In genomic region chr10:73781548-73781878, GRCh38 we compare ENCODE assay signal across 1 cellular context.
TF ChIP-seq lines count a peak whose summit lies in the region.

No MANE protein-coding gene starts in this region.

TF ChIP-seq in K562, 482 proteins besides CTCF, POLR2A, EP300 and RAD21:
- 0 out of 2 replicates have a peak, but pooled peaks have one; percentile 15 for TF ChIP-seq ELF1 (tag; IDR thresholded peaks at IDR 0.05)
- TF ChIP-seq ZNF740 (CRISPR knock-in tag; IDR thresholded peaks at IDR 0.05): peak; percentile 0; the same call in 1 of the 2 replicates
- 0 out of 4 replicates have a peak, but pooled peaks of 1 of the 2 experiments have one; percentile 53 for TF ChIP-seq ZNF740 (tag; IDR thresholded peaks at IDR 0.05)
- no peak for TF ChIP-seq TRIM28 (IDR thresholded peaks at IDR 0.05)
- TF ChIP-seq VEZF1 (CRISPR knock-in tag; IDR thresholded peaks at IDR 0.05): peak; percentile 24; the same call in 1 of the 2 replicates
- TF ChIP-seq JUNB (CRISPR knock-in tag; conservative IDR thresholded peaks at IDR 0.05): no peak
- TF ChIP-seq GATAD2B (IDR thresholded peaks at IDR 0.05; ENCODE audit: borderline replicate concordance): 0 out of 2 replicates have a peak, but pooled peaks have one; percentile 15
- no peak for TF ChIP-seq PHF21A (IDR thresholded peaks at IDR 0.05; ENCODE audit: borderline replicate concordance, low read depth)
TF ChIP-seq in K562: peak in this region for 4.
